9 cellular contexts compared by ENCODE assay signal in genomic region chr19:4967738-4968461, GRCh38. TPM values are rescaled to one million over a fixed set of nuclear protein-coding genes. Genes with fewer than 3 reads are reported as not detected.
A peak's percentile ranks its signal among the peaks of the same experiment; 100 is the strongest.
DNase-seq lines count a peak whose midpoint lies in the region; ATAC-seq and TF ChIP-seq lines count a peak whose summit lies in the region.
"Had no signal": no experiment of that assay in that cellular context is flagged by ENCODE, and none has a peak within 500 bp of the region (broad histone marks: within the 10 kb centered on the region; RNA-seq: fewer than 3 reads in every experiment).

No MANE protein-coding gene starts in this region.

- H3K27me3 ChIP-seq in adipocyte (replicated peaks; ENCODE audit: control insufficient read depth, insufficient read depth, low read length): no peaks in the 10 kb centered on the region
- no peaks in the 10 kb centered on the region for H3K27me3 ChIP-seq in mesendoderm (ENCODE audit: insufficient read depth, low read length, poor library complexity)

- H3K9ac ChIP-seq in adipocyte (ENCODE audit: low read length) (peak overlapping the region; percentile 85), mesendoderm (ENCODE audit: low read length) (peak overlapping the region; percentile 59)

- peak overlapping the region; percentile 81 for H3K56ac ChIP-seq in mesendoderm (ENCODE audit: low read length)

- no peak overlapping the region for H2BK5ac ChIP-seq in mesendoderm (ENCODE audit: low read length)

- H3K36me3 ChIP-seq in adipocyte (ENCODE audit: control insufficient read depth, insufficient read depth, low read length, severe bottlenecking): no peaks in the 10 kb centered on the region
- no peaks in the 10 kb centered on the region for H3K36me3 ChIP-seq in mesendoderm (ENCODE audit: control insufficient read depth, insufficient read depth, low read length)

- H3K27ac ChIP-seq in mesendoderm (ENCODE audit: low read depth, low read length): no peak overlapping the region

- peak overlapping the region; percentile 49 for H3K4me2 ChIP-seq in mesendoderm (ENCODE audit: low read length)

- no peak overlapping the region for H2BK120ac ChIP-seq in mesendoderm (ENCODE audit: low read depth, low read length)

- DNase-seq in AG09309 (ENCODE audit: low read depth) (peak; percentile 75), HS-27A (ENCODE audit: low read depth) (peak; percentile 26), adipocyte (ENCODE audit: low read depth) (peak; percentile 35), mesendoderm (no peak)
- no peak for DNase-seq in central memory CD4-positive, alpha-beta T cell

- no peak overlapping the region for H4K5ac ChIP-seq in mesendoderm (ENCODE audit: low read length)

- H2AK5ac ChIP-seq in mesendoderm (ENCODE audit: low read length): no peak overlapping the region

- ATAC-seq in HG03139 (IDR thresholded peaks at IDR 0.05; ENCODE audit: unreplicated experiment) (no peak), GM19452 (IDR thresholded peaks at IDR 0.05; ENCODE audit: unreplicated experiment) (no peak), GM21737 (IDR thresholded peaks at IDR 0.05; ENCODE audit: unreplicated experiment) (no peak)

- H2BK15ac ChIP-seq in mesendoderm (replicated peaks; ENCODE audit: low read depth): no peak overlapping the region

- no peak overlapping the region for H3K4ac ChIP-seq in mesendoderm (ENCODE audit: low read depth, low read length)

- H3K4me3 ChIP-seq in AG09309 (ENCODE audit: control insufficient read depth, low read depth, low read length) (peak overlapping the region; percentile 45), adipocyte (ENCODE audit: low read length) (peak overlapping the region; percentile 80), mesendoderm (ENCODE audit: low read length) (peak overlapping the region; percentile 16)
- H3K4me3 ChIP-seq: lung had no signal

- H4K8ac ChIP-seq in mesendoderm (ENCODE audit: low read depth, low read length): no peak overlapping the region

- no peak for TF ChIP-seq CTCF in AG09309 (IDR thresholded peaks at IDR 0.05; ENCODE audit: control insufficient read depth, insufficient read depth, low read depth, low read length, missing control alignments)

- WGBS in mesendoderm (ENCODE audit: extremely low coverage, insufficient coverage, low lambda C conversion rate): no CpG with 5 or more reads among the region's 16 CpGs

- H3K4me1 ChIP-seq in adipocyte (ENCODE audit: control insufficient read depth, insufficient read depth, low read length) (peaks cover 46% of the 10 kb centered on the region), mesendoderm (ENCODE audit: control insufficient read depth, low read depth, low read length) (peaks cover 3% of the 10 kb centered on the region)

- H3K79me2 ChIP-seq in mesendoderm (ENCODE audit: control insufficient read depth, insufficient read depth, low read length): peaks cover 11% of the 10 kb centered on the region

- H3K18ac ChIP-seq in mesendoderm (ENCODE audit: low read length): no peak overlapping the region

- no peak overlapping the region for H3K23ac ChIP-seq in mesendoderm (ENCODE audit: low read length)

- peaks cover 13% of the 10 kb centered on the region for H3K79me1 ChIP-seq in mesendoderm (ENCODE audit: low read length)

- no peaks in the 10 kb centered on the region for H3K9me3 ChIP-seq in adipocyte (ENCODE audit: control insufficient read depth, low read length)

RNA-seq across cellular contexts. Expression of gene KDM4B, which starts 1.0 kb away (rescaled TPM):
- 8.5 TPM for polyA plus RNA-seq in mesendoderm (2013, experiment 1 of 2)
- polyA plus RNA-seq in mesendoderm (2013, experiment 2 of 2): 8.4 TPM

RNA-seq across cellular contexts. Expression of gene UHRF1, which starts 58.6 kb away (rescaled TPM):
- 38.1 TPM for polyA plus RNA-seq in mesendoderm (2013, experiment 1 of 2)
- 38.3 TPM for polyA plus RNA-seq in mesendoderm (2013, experiment 2 of 2)

Comparison
In these comparisons a context has a peak if more than half of its experiments do, and no peak if none do; other contexts are left out.
1. DNase-seq: peak in AG09309 (single experiment), HS-27A (single experiment) and adipocyte (single experiment); none in mesendoderm (single experiment) and central memory CD4-positive, alpha-beta T cell (single experiment).
2. H3K4me3 ChIP-seq: peak in every context shown above with its lines; median percentile 80 in adipocyte; 45 in AG09309; 16 in mesendoderm.